ENCODE assay signal across 9 cellular contexts in the genomic region with DNA sequence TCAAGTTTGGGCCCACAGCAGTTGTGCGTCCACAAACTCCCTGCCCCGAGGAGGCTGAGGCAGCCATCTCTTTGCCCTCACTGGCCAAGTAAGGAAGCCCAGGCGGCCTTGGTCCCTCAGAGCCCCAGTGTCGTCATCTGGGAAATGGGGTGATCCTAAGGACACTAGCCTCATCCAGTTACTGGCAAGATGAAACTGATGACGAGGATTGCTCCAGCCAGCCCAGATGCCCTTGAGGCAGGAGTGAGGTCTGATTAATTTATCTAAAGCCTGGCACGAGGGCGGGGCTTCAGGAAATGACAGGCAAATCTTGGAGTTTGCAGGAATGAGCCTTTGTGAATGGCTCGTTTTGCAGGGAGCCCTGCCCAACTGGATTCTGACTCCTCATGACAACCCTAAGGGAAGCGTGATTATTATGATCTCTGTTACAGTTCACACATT. TPM values are rescaled to one million over a fixed set of nuclear protein-coding genes. Genes with fewer than 3 reads are reported as not detected.
DNase-seq lines count a peak whose midpoint lies in the region; ATAC-seq and TF ChIP-seq lines count a peak whose summit lies in the region.
"Had no signal": no experiment of that assay in that cellular context is flagged by ENCODE, and none has a peak within 500 bp of the region (broad histone marks: within the 10 kb centered on the region; RNA-seq: fewer than 3 reads in every experiment).

No MANE protein-coding gene starts in this region.

- peak in 1 of 5 donors; percentile 25 for DNase-seq in CD4-positive, alpha-beta memory T cell
- DNase-seq in dermis blood vessel endothelial cell (peak; percentile 64), WERI-Rb-1 (no peak), ecto neural progenitor cell (ENCODE audit: low spot score) (no peak), NCI-H146 (lab: John Stamatoyannopoulos, UW) (no peak)
- DNase-seq: lower lobe of right lung had no signal

- peaks cover 39% of the 10 kb centered on the region for H3K4me1 ChIP-seq in CD4-positive, alpha-beta memory T cell (ENCODE audit: insufficient read depth, low read length)
- H3K4me1 ChIP-seq in OCI-LY1 (ENCODE audit: insufficient read depth, low read length, severe bottlenecking), result peaks cover 33% of the 10 kb centered on the region

- H3K27me3 Mint-ChIP-seq in CD4-positive, alpha-beta memory T cell, result no peaks in the 10 kb centered on the region
- no peaks in the 10 kb centered on the region for H3K27me3 Mint-ChIP-seq in nephron (ENCODE audit: low read depth)

- no peak overlapping the region for H3K27ac ChIP-seq in CD4-positive, alpha-beta memory T cell (ENCODE audit: low read depth, low read length)
- H3K27ac ChIP-seq in OCI-LY1 (ENCODE audit: low read depth, low read length, poor library complexity, severe bottlenecking) (peak overlapping the region; percentile 83), WERI-Rb-1 (no peak overlapping the region)

- peaks cover 0 to 7% of the 10 kb centered on the region in 2 donors for H3K36me3 Mint-ChIP-seq in CD4-positive, alpha-beta memory T cell
- no peaks in the 10 kb centered on the region for H3K36me3 Mint-ChIP-seq in nephron (ENCODE audit: low read depth)

- peak overlapping the region; percentile 80 for H3K9ac ChIP-seq in OCI-LY1 (ENCODE audit: low read length)

- H3K36me3 ChIP-seq in CD4-positive, alpha-beta memory T cell (ENCODE audit: insufficient read depth, low read length), result no peaks in the 10 kb centered on the region
- peaks cover 6% of the 10 kb centered on the region; the same call in 1 of the 2 replicates for H3K36me3 ChIP-seq in OCI-LY1 (ENCODE audit: insufficient read depth, low read length)
- H3K36me3 ChIP-seq in WERI-Rb-1, result no peaks in the 10 kb centered on the region
- H3K36me3 ChIP-seq: lower lobe of right lung had no signal

- no peak for ATAC-seq in HG03432 (IDR thresholded peaks at IDR 0.05; ENCODE audit: unreplicated experiment)
- ATAC-seq: lower lobe of right lung had no signal

- H3K9me3 Mint-ChIP-seq in CD4-positive, alpha-beta memory T cell, result no peaks in the 10 kb centered on the region
- no peaks in the 10 kb centered on the region for H3K9me3 Mint-ChIP-seq in nephron

- intact Hi-C loops in CD4-positive, alpha-beta memory T cell (cut with micrococcal nuclease), result loop anchor here (2.0 to 5.0 kb wide), 6 partner anchors 34 to 344 kb away; partner anchors contain the start of genes CIC, GSK3A, MEGF8 and POU2F2

- H3K9me2 ChIP-seq in OCI-LY1 (ENCODE audit: low read depth, low read length), result no peaks in the 10 kb centered on the region

- H3K4me3 Mint-ChIP-seq in CD4-positive, alpha-beta memory T cell, result peak overlapping the region; percentile 21 to 99 (median 98)
- H3K4me3 Mint-ChIP-seq in nephron, result peak overlapping the region; percentile 90 to 96 (median 92)

- peak overlapping the region in 3 of 7 donors; percentile 83 to 93 (median 88) for H3K27ac Mint-ChIP-seq in CD4-positive, alpha-beta memory T cell
- no peak overlapping the region for H3K27ac Mint-ChIP-seq in nephron

- no peaks in the 10 kb centered on the region for H4K20me1 ChIP-seq in OCI-LY1 (ENCODE audit: insufficient read depth, low read length)

- H3K9me3 ChIP-seq in CD4-positive, alpha-beta memory T cell (ENCODE audit: control insufficient read depth in 1 of 2, low read length in 2 of 2), result no peaks in the 10 kb centered on the region
- H3K9me3 ChIP-seq in OCI-LY1 (ENCODE audit: low read length) (no peaks in the 10 kb centered on the region), WERI-Rb-1 (ENCODE audit: severe bottlenecking) (peaks cover 2% of the 10 kb centered on the region)
- H3K9me3 ChIP-seq: lower lobe of right lung had no signal

- H2AFZ ChIP-seq in OCI-LY1 (ENCODE audit: low read length), result no peak overlapping the region

- no peaks in the 10 kb centered on the region for H3K27me3 ChIP-seq in CD4-positive, alpha-beta memory T cell (ENCODE audit: insufficient read depth, low read length)
- no peaks in the 10 kb centered on the region for H3K27me3 ChIP-seq in OCI-LY1 (ENCODE audit: insufficient read depth, low read length)
- H3K27me3 ChIP-seq in WERI-Rb-1 (ENCODE audit: insufficient read depth, low read depth, severe bottlenecking), result no peaks in the 10 kb centered on the region

- POLR2A ChIA-PET in CD4-positive, alpha-beta memory T cell (lab: Charles Lee; ENCODE audit: partially characterized antibody), result no interaction called here

- TF ChIP-seq CTCF in OCI-LY1 (IDR thresholded peaks at IDR 0.05; ENCODE audit: low read length) (no peak), nephron (IDR thresholded peaks at IDR 0.05; ENCODE audit: unreplicated experiment in 3 of 3) (no peak), WERI-Rb-1 (IDR thresholded peaks at IDR 0.05; ENCODE audit: low read depth, low read length) (no peak)

- H3K4me3 ChIP-seq in CD4-positive, alpha-beta memory T cell (ENCODE audit: low read length in 2 of 2), result no peak overlapping the region
- H3K4me3 ChIP-seq in OCI-LY1 (ENCODE audit: low read depth, low read length, poor library complexity, severe bottlenecking), result peak overlapping the region; percentile 73
- no peak overlapping the region for H3K4me3 ChIP-seq in WERI-Rb-1 (ENCODE audit: low read depth, low read length)

- H3K4me2 ChIP-seq in OCI-LY1 (ENCODE audit: low read length), result peak overlapping the region; percentile 79

- peaks cover 28 to 48% (median 37%) of the 10 kb centered on the region in 4 donors for H3K4me1 Mint-ChIP-seq in CD4-positive, alpha-beta memory T cell
- H3K4me1 Mint-ChIP-seq in nephron, result peaks cover 26% of the 10 kb centered on the region

- H3K79me2 ChIP-seq in OCI-LY1 (ENCODE audit: insufficient read depth, low read length), result no peaks in the 10 kb centered on the region

- no peaks in the 10 kb centered on the region for H3F3A ChIP-seq in OCI-LY1 (ENCODE audit: insufficient read depth, low read length)

- CTCF ChIA-PET in CD4-positive, alpha-beta memory T cell (lab: Charles Lee; ENCODE audit: partially characterized antibody), result interaction anchor here (1.0 to 6.0 kb wide), 4 partner anchors 13 to 20 kb away, joined by 5 to 58 read pairs (median 19); no protein-coding TSS in a partner anchor

RNA-seq across cellular contexts. Expression of gene LIPE, which starts 5.6 kb away (rescaled TPM):
- total RNA-seq in CD4-positive, alpha-beta memory T cell, result 10 to 100 TPM; 32.5 to 32.6 TPM
- 1 to 10 TPM; 4.0 to 7.4 TPM for polyA plus RNA-seq in CD4-positive, alpha-beta memory T cell
- 10.8 and 12.1 TPM in 2 replicates for total RNA-seq in dermis blood vessel endothelial cell

RNA-seq across cellular contexts. Expression of gene CXCL17, which starts 21.1 kb away (rescaled TPM):
- not detected for total RNA-seq in CD4-positive, alpha-beta memory T cell
- not detected for polyA plus RNA-seq in CD4-positive, alpha-beta memory T cell
- total RNA-seq in dermis blood vessel endothelial cell, result not detected in 2 replicates

RNA-seq across cellular contexts. Expression of gene CNFN, which starts 31.5 kb away (rescaled TPM):
- total RNA-seq in CD4-positive, alpha-beta memory T cell, result not detected
- polyA plus RNA-seq in CD4-positive, alpha-beta memory T cell, result under 1 TPM in 1 of 2 donors, not detected in 1; 0.96 TPM
- total RNA-seq in dermis blood vessel endothelial cell, result not detected in 2 replicates
- total RNA-seq: lower lobe of right lung had no signal
